ENCODE assay signal across 1 cellular context in the genomic region with DNA sequence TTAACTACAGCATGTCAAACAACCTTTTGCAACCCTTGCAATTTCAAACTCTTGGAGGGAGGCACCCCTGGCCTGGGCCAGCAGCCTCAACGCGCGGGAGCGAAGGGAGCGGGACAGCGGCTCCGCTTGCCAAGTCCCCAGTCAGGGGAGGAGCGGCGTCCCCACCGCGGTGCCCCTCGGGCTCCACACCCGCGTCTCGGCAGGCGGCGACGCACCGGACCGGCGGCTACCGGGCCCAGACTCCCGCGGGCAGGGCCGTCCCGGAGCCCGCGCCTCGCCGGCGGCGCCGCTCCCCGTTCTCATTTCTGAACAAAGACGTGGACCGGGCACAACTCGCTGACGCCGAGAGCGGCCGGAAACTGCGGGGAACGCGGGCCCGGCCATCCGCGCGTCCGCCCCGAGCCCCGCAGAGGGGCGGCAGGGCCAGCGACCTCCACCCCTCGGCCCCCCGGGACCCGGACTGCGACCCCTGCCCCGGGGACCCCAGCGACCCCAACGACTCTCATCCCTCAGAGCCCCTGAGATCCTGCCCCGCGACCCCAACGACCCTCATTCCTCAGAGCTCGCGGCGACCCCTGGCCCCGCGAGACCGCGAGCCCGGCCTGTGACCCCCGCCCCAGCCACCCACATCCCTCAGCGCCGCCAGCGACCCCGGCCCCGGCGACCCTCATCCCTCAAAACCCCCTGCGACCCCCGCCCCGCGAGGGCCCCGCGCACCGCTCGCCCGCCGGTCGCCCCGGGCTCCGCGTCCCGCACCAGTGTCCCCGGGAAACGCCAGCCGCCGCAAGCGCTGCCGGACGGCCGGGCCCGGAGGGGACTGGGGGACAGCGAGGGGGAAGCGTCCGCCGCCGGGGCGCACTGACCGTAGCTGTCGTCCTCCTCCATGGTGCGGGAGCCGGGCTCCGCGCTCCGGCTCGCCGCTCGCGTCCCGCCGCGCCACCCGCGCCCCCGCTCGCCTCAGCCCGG.
A peak's percentile ranks its signal among the peaks of the same experiment; 100 is the strongest.
TF ChIP-seq lines count a peak whose summit lies in the region.

Gene CYTH1 (minus strand): TSS at position 935 of the 966 bp plus-strand sequence. CDS start 50 bp downstream, at position 885.

TF ChIP-seq in HepG2, 621 proteins besides CTCF, POLR2A, EP300 and RAD21 (continues in another document):
- TF ChIP-seq NFAT5 (CRISPR knock-in tag; IDR thresholded peaks at IDR 0.05) (peak; percentile 39), ZNF121 (CRISPR knock-in tag; IDR thresholded peaks at IDR 0.05) (peak; percentile 11; the same call in 1 of the 2 replicates), ZC3H13 (CRISPR knock-in tag; IDR thresholded peaks at IDR 0.05) (0 out of 2 replicates have a peak, but pooled peaks have one; percentile 46), CHD2 (IDR thresholded peaks at IDR 0.05; ENCODE audit: low read depth, low read length) (peak; percentile 73), MTERF4 (CRISPR knock-in tag; IDR thresholded peaks at IDR 0.05) (0 out of 2 replicates have a peak, but pooled peaks have one; percentile 57), ZNF563 (CRISPR knock-in tag; IDR thresholded peaks at IDR 0.05) (peak; percentile 67), ZNF547 (CRISPR knock-in tag; IDR thresholded peaks at IDR 0.05) (0 out of 2 replicates have a peak, but pooled peaks have one; percentile 18), ZFP90 (CRISPR knock-in tag; IDR thresholded peaks at IDR 0.05; ENCODE audit: borderline replicate concordance) (0 out of 2 replicates have a peak, but pooled peaks have one; percentile 24), GABPB1 (CRISPR knock-in tag; IDR thresholded peaks at IDR 0.05) (peak; percentile 61), ZNF784 (CRISPR knock-in tag; IDR thresholded peaks at IDR 0.05; ENCODE audit: borderline replicate concordance) (peak; percentile 22; the same call in 1 of the 2 replicates), ZEB1 (IDR thresholded peaks at IDR 0.05; ENCODE audit: insufficient replicate concordance, low read depth) (no peak), ZNF607 (CRISPR knock-in tag; IDR thresholded peaks at IDR 0.05; ENCODE audit: borderline replicate concordance) (0 out of 2 replicates have a peak, but pooled peaks have one; percentile 52), TSC22D2 (CRISPR knock-in tag; IDR thresholded peaks at IDR 0.05; ENCODE audit: borderline replicate concordance) (0 out of 2 replicates have a peak, but pooled peaks have one; percentile 67), SPEN (CRISPR knock-in tag; IDR thresholded peaks at IDR 0.05; ENCODE audit: low read depth) (peak; percentile 65; the same call in 1 of the 2 replicates), ZFY (CRISPR knock-in tag; IDR thresholded peaks at IDR 0.05) (peak; percentile 77), AFF4 (CRISPR knock-in tag; IDR thresholded peaks at IDR 0.05) (no peak), NR0B2 (CRISPR knock-in tag; IDR thresholded peaks at IDR 0.05) (0 out of 2 replicates have a peak, but pooled peaks have one; percentile 27), YEATS4 (CRISPR knock-in tag; IDR thresholded peaks at IDR 0.05; ENCODE audit: borderline replicate concordance) (peak; percentile 85), PHF8 (CRISPR knock-in tag; IDR thresholded peaks at IDR 0.05) (peak; percentile 68), NR2C2 (CRISPR knock-in tag; IDR thresholded peaks at IDR 0.05; ENCODE audit: borderline replicate concordance) (peak; percentile 18; the same call in 1 of the 2 replicates), SP5 (CRISPR knock-in tag; IDR thresholded peaks at IDR 0.05; ENCODE audit: borderline replicate concordance, low read depth) (no peak), ZBTB38 (CRISPR knock-in tag; IDR thresholded peaks at IDR 0.05) (peak; percentile 48; the same call in 1 of the 2 replicates), SMAD1 (CRISPR knock-in tag; IDR thresholded peaks at IDR 0.05; ENCODE audit: borderline replicate concordance, low read depth) (0 out of 2 replicates have a peak, but pooled peaks have one; percentile 9), ZFX (CRISPR knock-in tag; IDR thresholded peaks at IDR 0.05; ENCODE audit: low read depth) (peak; percentile 61), ZNF790 (CRISPR knock-in tag; IDR thresholded peaks at IDR 0.05; ENCODE audit: borderline replicate concordance) (0 out of 2 replicates have a peak, but pooled peaks have one; percentile 12), XRCC5 (optimal IDR thresholded peaks at IDR 0.05; ENCODE audit: low read length) (peak; percentile 53), KDM6A (CRISPR knock-in tag; IDR thresholded peaks at IDR 0.05; ENCODE audit: low read depth) (no peak), ZNF766 (CRISPR knock-in tag; IDR thresholded peaks at IDR 0.05; ENCODE audit: borderline replicate concordance) (peak; percentile 76; the same call in 1 of the 2 replicates), HNRNPK (IDR thresholded peaks at IDR 0.05; ENCODE audit: low read depth, low read length, poor library complexity, severe bottlenecking) (peak; percentile 42), SALL1 (CRISPR knock-in tag; IDR thresholded peaks at IDR 0.05) (peak; percentile 46; the same call in 1 of the 2 replicates), MAFF (IDR thresholded peaks at IDR 0.05; ENCODE audit: low read depth, low read length) (0 out of 2 replicates have a peak, but pooled peaks have one; percentile 14), MAZ (IDR thresholded peaks at IDR 0.05; ENCODE audit: borderline replicate concordance, low read depth, low read length) (no peak), MAZ (CRISPR knock-in tag; IDR thresholded peaks at IDR 0.05; ENCODE audit: low read depth) (peak; percentile 45), ZNF841 (CRISPR knock-in tag; IDR thresholded peaks at IDR 0.05; ENCODE audit: borderline replicate concordance) (no peak), HDAC2 (CRISPR knock-in tag; IDR thresholded peaks at IDR 0.05) (peak; percentile 23; the same call in 1 of the 2 replicates), ZNF354B (CRISPR knock-in tag; IDR thresholded peaks at IDR 0.05) (no peak), ZBTB2 (CRISPR knock-in tag; IDR thresholded peaks at IDR 0.05; ENCODE audit: low read depth) (peak; percentile 50; the same call in 1 of the 2 replicates), MAFK (conservative IDR thresholded peaks at IDR 0.05 in 1 of 2, IDR thresholded peaks at IDR 0.05 in 1 of 2; ENCODE audit: low read length in 2 of 2) (peak; percentile 67 to 68), ZNF788 (CRISPR knock-in tag; IDR thresholded peaks at IDR 0.05; ENCODE audit: borderline replicate concordance) (peak; percentile 42; the same call in 1 of the 2 replicates), LBX2 (CRISPR knock-in tag; IDR thresholded peaks at IDR 0.05; ENCODE audit: borderline replicate concordance) (0 out of 2 replicates have a peak, but pooled peaks have one; percentile 35)
- TF ChIP-seq, protein P1, sequence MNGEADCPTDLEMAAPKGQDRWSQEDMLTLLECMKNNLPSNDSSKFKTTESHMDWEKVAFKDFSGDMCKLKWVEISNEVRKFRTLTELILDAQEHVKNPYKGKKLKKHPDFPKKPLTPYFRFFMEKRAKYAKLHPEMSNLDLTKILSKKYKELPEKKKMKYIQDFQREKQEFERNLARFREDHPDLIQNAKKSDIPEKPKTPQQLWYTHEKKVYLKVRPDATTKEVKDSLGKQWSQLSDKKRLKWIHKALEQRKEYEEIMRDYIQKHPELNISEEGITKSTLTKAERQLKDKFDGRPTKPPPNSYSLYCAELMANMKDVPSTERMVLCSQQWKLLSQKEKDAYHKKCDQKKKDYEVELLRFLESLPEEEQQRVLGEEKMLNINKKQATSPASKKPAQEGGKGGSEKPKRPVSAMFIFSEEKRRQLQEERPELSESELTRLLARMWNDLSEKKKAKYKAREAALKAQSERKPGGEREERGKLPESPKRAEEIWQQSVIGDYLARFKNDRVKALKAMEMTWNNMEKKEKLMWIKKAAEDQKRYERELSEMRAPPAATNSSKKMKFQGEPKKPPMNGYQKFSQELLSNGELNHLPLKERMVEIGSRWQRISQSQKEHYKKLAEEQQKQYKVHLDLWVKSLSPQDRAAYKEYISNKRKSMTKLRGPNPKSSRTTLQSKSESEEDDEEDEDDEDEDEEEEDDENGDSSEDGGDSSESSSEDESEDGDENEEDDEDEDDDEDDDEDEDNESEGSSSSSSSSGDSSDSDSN (CRISPR knock-in tag; IDR thresholded peaks at IDR 0.05): peak; percentile 94; the same call in 1 of the 2 replicates
